21 cellular contexts compared by ENCODE assay signal in the genomic region with DNA sequence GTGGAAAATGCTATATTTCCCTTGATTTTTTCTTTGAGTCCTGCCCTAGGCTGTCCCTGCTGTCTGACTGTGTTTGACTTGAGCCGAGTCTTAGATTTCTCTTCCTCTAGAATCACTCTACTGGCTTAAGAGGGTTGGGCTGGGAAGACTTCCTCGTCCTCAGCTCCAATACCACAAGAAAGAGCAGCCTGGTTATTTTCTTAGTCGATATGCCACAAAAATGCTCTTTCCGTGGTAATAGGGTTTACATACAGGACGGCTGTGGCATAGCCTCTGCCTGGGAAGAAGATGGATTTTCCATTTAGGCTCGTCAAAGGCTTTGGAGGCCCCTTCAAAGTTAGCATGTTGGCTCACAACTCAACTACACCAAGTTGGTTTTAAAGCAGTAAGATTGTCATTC.
"Had no signal": no experiment of that assay in that cellular context is flagged by ENCODE, and none has a peak within 500 bp of the region (broad histone marks: within the 10 kb centered on the region; RNA-seq: fewer than 3 reads in every experiment).

No MANE protein-coding gene starts in this region.

- H3K4me3 ChIP-seq: ascending aorta, gastroesophageal sphincter, lung, skin epidermis, transverse colon had no signal

- FAIRE-seq: endothelial cell of umbilical vein, islet of Langerhans had no signal

- H2AFZ ChIP-seq: parathyroid adenoma had no signal

- ATAC-seq: activated CD4-positive, CD25-positive, alpha-beta regulatory T cell treated with anti-CD3 and anti-CD28 coated beads, Interleukin-2, amount 50 U/mL, for 24 hours; gastroesophageal sphincter; naive thymus-derived CD4-positive, alpha-beta T cell had no signal

- H3K9ac ChIP-seq: parathyroid adenoma had no signal

- DNase-seq: activated CD4-positive, alpha-beta T cell treated with anti-CD3 and anti-CD28 coated beads, Interleukin-2, amount 50 U/mL, for 1 hour; activated CD8-positive, alpha-beta memory T cell treated with anti-CD3 and anti-CD28 coated beads for 24 hours; activated naive CD4-positive, alpha-beta T cell; activated naive CD8-positive, alpha-beta T cell treated with anti-CD3 and anti-CD28 coated beads, Interleukin-2, amount 10 ng/mL, durations not matched to agents 7 days and 5 days; caudate nucleus; cortex of kidney; effector CD8-positive, alpha-beta T cell; naive thymus-derived CD4-positive, alpha-beta T cell; retina; stimulated activated CD4-positive, alpha-beta T cell treated with anti-CD3 and anti-CD28 coated beads, Interleukin-4, amount 100 ng/mL, for 4 hours; stimulated activated CD8-positive, alpha-beta memory T cell treated with anti-CD3 and anti-CD28 coated beads, Interleukin-4, amount 100 ng/mL, for 48 hours; stimulated activated naive CD4-positive, alpha-beta T cell treated with Interleukin-2 at 50 U/mL for 16 hours; transverse colon had no signal

- H3K27me3 ChIP-seq: ascending aorta, gastroesophageal sphincter, transverse colon had no signal

- H3K9me3 ChIP-seq: ascending aorta, gastroesophageal sphincter, transverse colon had no signal

- H3K4me1 ChIP-seq: ascending aorta, gastroesophageal sphincter, parathyroid adenoma, transverse colon had no signal

- H3K79me2 ChIP-seq: parathyroid adenoma had no signal

- H3K36me3 ChIP-seq: ascending aorta, gastroesophageal sphincter, transverse colon had no signal

- H3K27ac ChIP-seq: ascending aorta, gastroesophageal sphincter, parathyroid adenoma, skin epidermis, transverse colon had no signal
